In the genomic region with DNA sequence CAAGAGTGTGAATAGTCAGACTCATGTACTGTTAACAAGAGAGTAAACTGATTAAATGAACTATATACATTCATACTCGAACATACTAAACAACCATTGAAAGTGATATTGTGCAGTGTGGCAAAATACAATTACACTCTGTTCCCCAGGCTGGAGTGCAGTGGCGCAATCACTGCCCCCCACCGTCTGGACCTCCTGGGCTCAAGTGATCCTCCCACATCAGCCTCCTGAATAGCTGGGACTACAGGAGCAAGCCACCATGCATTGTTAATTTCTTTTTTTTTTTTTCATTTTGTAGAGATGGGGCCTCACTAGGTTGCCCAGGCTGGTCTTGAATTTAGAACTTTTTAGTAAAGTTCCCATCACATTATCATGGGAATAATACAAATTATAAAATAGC, we compare ENCODE assay signal across 8 cellular contexts.
"Had no signal": no experiment of that assay in that cellular context is flagged by ENCODE, and none has a peak within 500 bp of the region (broad histone marks: within the 10 kb centered on the region; RNA-seq: fewer than 3 reads in every experiment).

No MANE protein-coding gene starts in this region.

- H3K4me3 ChIP-seq: K562 had no signal

- H3K4me3 Mint-ChIP-seq: IgD-negative memory B cell had no signal

- DNase-seq: IMR-90, KBM-7, KG1 had no signal

- H3K36me3 Mint-ChIP-seq: IgD-negative memory B cell had no signal

- H3K4me1 Mint-ChIP-seq: IgD-negative memory B cell had no signal

- H3K9me3 Mint-ChIP-seq: IgD-negative memory B cell had no signal

- ATAC-seq: HepG2, K562 had no signal

- H3K27ac Mint-ChIP-seq: IgD-negative memory B cell had no signal

- FAIRE-seq: HepG2, HTR-8/SVneo, K562 had no signal

- H3K27ac ChIP-seq: HL-60 had no signal
